In genomic region chr12:18145924-18146323, GRCh38 we compare ENCODE assay signal across 23 cellular contexts. TPM values are rescaled to one million over a fixed set of nuclear protein-coding genes. Genes with fewer than 3 reads are reported as not detected.
DNase-seq lines count a peak whose midpoint lies in the region; TF ChIP-seq lines count a peak whose summit lies in the region.
"Had no signal": no experiment of that assay in that cellular context is flagged by ENCODE, and none has a peak within 500 bp of the region (broad histone marks: within the 10 kb centered on the region; RNA-seq: fewer than 3 reads in every experiment).

No MANE protein-coding gene starts in this region.

- H3K4me3 ChIP-seq in A673 (ENCODE audit: low read depth, low read length, poor library complexity, severe bottlenecking): no peak overlapping the region
- H3K4me3 ChIP-seq: heart right ventricle, left ventricle myocardium inferior had no signal

- TF ChIP-seq CTCF in A673 (conservative IDR thresholded peaks at IDR 0.05; ENCODE audit: low read depth, low read length): no peak
- TF ChIP-seq CTCF in endothelial cell (IDR thresholded peaks at IDR 0.05; ENCODE audit: unreplicated experiment): no peak

- CTCF ChIA-PET in A673 (lab: Charles Lee): no interaction called here

- no peak overlapping the region for H3K4me3 Mint-ChIP-seq in endothelial cell (ENCODE audit: unreplicated experiment)
- H3K4me3 Mint-ChIP-seq: activated CD4-positive, alpha-beta memory T cell treated with anti-CD3 and anti-CD28 coated beads, Interleukin-2, amount 10 ng/mL, durations not matched to agents 7 days and 5 days; CD4-positive, alpha-beta T cell had no signal

- intact Hi-C loops in A673 (cut with micrococcal nuclease; ENCODE audit: unreplicated experiment): no loop called here

- no peaks in the 10 kb centered on the region for H3K27me3 Mint-ChIP-seq in endothelial cell (ENCODE audit: unreplicated experiment)
- H3K27me3 Mint-ChIP-seq: activated CD4-positive, alpha-beta memory T cell treated with anti-CD3 and anti-CD28 coated beads, Interleukin-2, amount 10 ng/mL, durations not matched to agents 7 days and 5 days; CD4-positive, alpha-beta T cell had no signal

- POLR2A ChIA-PET in A673 (lab: Charles Lee; ENCODE audit: low non-redundant PET): no interaction called here

- H3K27ac Mint-ChIP-seq in endothelial cell (ENCODE audit: unreplicated experiment): no peak overlapping the region
- H3K27ac Mint-ChIP-seq: activated CD4-positive, alpha-beta memory T cell treated with anti-CD3 and anti-CD28 coated beads, Interleukin-2, amount 10 ng/mL, durations not matched to agents 7 days and 5 days; CD4-positive, alpha-beta T cell had no signal

- H3K27me3 ChIP-seq in A673 (replicated peaks; ENCODE audit: insufficient read depth, low read depth, low read length, poor library complexity): no peaks in the 10 kb centered on the region
- H3K27me3 ChIP-seq: brain microvascular endothelial cell had no signal

- DNase-seq in A673 (ENCODE audit: low spot score) (peak; percentile 25), Kasumi-1 (lab: John Stamatoyannopoulos, UW) (peak; percentile 67 to 70), SIG-M5 treated with dmso at 0.1 percent for 504 hours (lab: John Stamatoyannopoulos, UW; ENCODE audit: unreplicated experiment) (peak; percentile 80), fibroblast of gingiva (ENCODE audit: low read depth) (peak; percentile 28), HCEC 1CT (no peak), endothelial cell (ENCODE audit: low spot score) (no peak), D341Med (ENCODE audit: low spot score) (no peak), kidney tubule cell (ENCODE audit: low spot score) (no peak)
- DNase-seq: activated CD4-positive, alpha-beta memory T cell treated with anti-CD3 and anti-CD28 coated beads, Interleukin-2, amount 10 ng/mL, durations not matched to agents 7 days and 5 days; activated effector memory CD4-positive, alpha-beta T cell treated with anti-CD3 and anti-CD28 coated beads, Interleukin-2, amount 50 U/mL, for 16 hours; brain microvascular endothelial cell; CD4-positive, alpha-beta T cell; cortex of kidney; heart right ventricle; left ventricle myocardium inferior; NCI-H1105; NCI-H2081; posterior cingulate gyrus; RPMI8226; substantia nigra had no signal

- H3K36me3 Mint-ChIP-seq in endothelial cell (ENCODE audit: low read depth, unreplicated experiment): no peaks in the 10 kb centered on the region

- no peaks in the 10 kb centered on the region for H3K9me3 Mint-ChIP-seq in endothelial cell (ENCODE audit: unreplicated experiment)
- H3K9me3 Mint-ChIP-seq: activated CD4-positive, alpha-beta memory T cell treated with anti-CD3 and anti-CD28 coated beads, Interleukin-2, amount 10 ng/mL, durations not matched to agents 7 days and 5 days; CD4-positive, alpha-beta T cell had no signal

- H3K9me3 ChIP-seq in A673 (ENCODE audit: low read depth, low read length, poor library complexity, severe bottlenecking): no peaks in the 10 kb centered on the region
- H3K9me3 ChIP-seq: heart right ventricle, left ventricle myocardium inferior had no signal

- H3K4me1 Mint-ChIP-seq in endothelial cell (ENCODE audit: unreplicated experiment): no peaks in the 10 kb centered on the region
- H3K4me1 Mint-ChIP-seq: activated CD4-positive, alpha-beta memory T cell treated with anti-CD3 and anti-CD28 coated beads, Interleukin-2, amount 10 ng/mL, durations not matched to agents 7 days and 5 days had no signal

- H3K27ac ChIP-seq in A673 (ENCODE audit: low read depth, low read length, poor library complexity, severe bottlenecking): no peak overlapping the region
- H3K27ac ChIP-seq: brain microvascular endothelial cell, left ventricle myocardium inferior had no signal

- H3K4me1 ChIP-seq in A673 (ENCODE audit: insufficient read depth, low read length, poor library complexity, severe bottlenecking): peaks cover 16% of the 10 kb centered on the region

- H3K36me3 ChIP-seq in A673 (ENCODE audit: insufficient read depth, low read length, poor library complexity, severe bottlenecking): no peaks in the 10 kb centered on the region
- H3K36me3 ChIP-seq: brain microvascular endothelial cell, heart right ventricle, left ventricle myocardium inferior had no signal

- no TSS peak for BruUV-seq in A673 (replicated peaks; lab: Mats Ljungman, UMichigan)

RNA-seq across cellular contexts. Expression of gene RERGL, which starts 55.9 kb away (rescaled TPM):
- total RNA-seq in A673 (2021): not detected in 2 replicates
- total RNA-seq in endothelial cell (ENCODE audit: unreplicated experiment): not detected
- total RNA-seq: activated CD4-positive, alpha-beta memory T cell treated with anti-CD3 and anti-CD28 coated beads, Interleukin-2, amount 10 ng/mL, durations not matched to agents 7 days and 5 days; CD4-positive, alpha-beta T cell; HT1080; mononuclear cell; NCI-H460 had no signal

Comparison
In these comparisons a context has a peak if more than half of its experiments do, and no peak if none do; other contexts are left out.
1. DNase-seq: peak in A673 (single experiment), Kasumi-1 (2 of 2), SIG-M5 treated with dmso at 0.1 percent for 504 hours (single experiment) and fibroblast of gingiva (single experiment); none in HCEC 1CT (single experiment), endothelial cell (single experiment), D341Med (single experiment) and kidney tubule cell (single experiment).